ENCODE assay signal across 10 cellular contexts in genomic region chr4:170198742-170199141, GRCh38.
DNase-seq lines count a peak whose midpoint lies in the region; TF ChIP-seq lines count a peak whose summit lies in the region.
"Had no signal": no experiment of that assay in that cellular context is flagged by ENCODE, and none has a peak within 500 bp of the region (broad histone marks: within the 10 kb centered on the region; RNA-seq: fewer than 3 reads in every experiment).

No MANE protein-coding gene starts in this region.

- no peaks in the 10 kb centered on the region for H3K9me3 ChIP-seq in sigmoid colon
- H3K9me3 ChIP-seq: lower lobe of right lung had no signal

- H3K9me3 Mint-ChIP-seq in progenitor cell of endocrine pancreas (ENCODE audit: low read depth) (peaks cover 17% of the 10 kb centered on the region), CD14-positive monocyte (peaks cover 21 to 48% (median 32%) of the 10 kb centered on the region in 7 donors)

- H3K4me1 Mint-ChIP-seq in progenitor cell of endocrine pancreas (ENCODE audit: low read depth): no peaks in the 10 kb centered on the region
- peaks cover 4% of the 10 kb centered on the region for H3K4me1 Mint-ChIP-seq in CD14-positive monocyte

- H3K36me3 Mint-ChIP-seq in progenitor cell of endocrine pancreas (ENCODE audit: insufficient read depth): no peaks in the 10 kb centered on the region
- no peaks in the 10 kb centered on the region for H3K36me3 Mint-ChIP-seq in CD14-positive monocyte

- H3K4me3 ChIP-seq in epithelial cell of esophagus (ENCODE audit: low read length): no peak overlapping the region
- H3K4me3 ChIP-seq in sigmoid colon: no peak overlapping the region
- H3K4me3 ChIP-seq: lower lobe of right lung had no signal

- no peak overlapping the region for H3K4me3 Mint-ChIP-seq in progenitor cell of endocrine pancreas (ENCODE audit: low read depth)
- no peak overlapping the region for H3K4me3 Mint-ChIP-seq in CD14-positive monocyte

- intact Hi-C loops in sigmoid colon (cut with DNase I): no loop called here
- intact Hi-C loops in CD14-positive monocyte (cut with micrococcal nuclease): no loop called here

- TF ChIP-seq EP300 in sigmoid colon (IDR thresholded peaks at IDR 0.05): no peak

- no peaks in the 10 kb centered on the region for H3K27me3 Mint-ChIP-seq in progenitor cell of endocrine pancreas
- H3K27me3 Mint-ChIP-seq in CD14-positive monocyte (ENCODE audit: low read depth in 3 of 3): peaks cover 0 to 1% (median 0%) of the 10 kb centered on the region in 3 donors

- no peaks in the 10 kb centered on the region for H3K27me3 ChIP-seq in sigmoid colon

- no peaks in the 10 kb centered on the region for H3K4me1 ChIP-seq in sigmoid colon
- H3K4me1 ChIP-seq: lower lobe of right lung had no signal

- no peak overlapping the region for H3K27ac ChIP-seq in sigmoid colon
- H3K27ac ChIP-seq: lower lobe of right lung had no signal

- WGBS in sigmoid colon, 2 donors: 65 to 85% methylated on average over 1 of the region's 1 CpG

- no peaks in the 10 kb centered on the region for H3K36me3 ChIP-seq in sigmoid colon
- H3K36me3 ChIP-seq: lower lobe of right lung had no signal

- peak; percentile 47 for TF ChIP-seq CTCF in epithelial cell of esophagus (IDR thresholded peaks at IDR 0.05; ENCODE audit: insufficient read depth, low read depth, low read length, missing control alignments)
- TF ChIP-seq CTCF in progenitor cell of endocrine pancreas (IDR thresholded peaks at IDR 0.05; ENCODE audit: unreplicated experiment): peak; percentile 47
- TF ChIP-seq CTCF in sigmoid colon (IDR thresholded peaks at IDR 0.05): no peak
- TF ChIP-seq CTCF in CD14-positive monocyte (IDR thresholded peaks at IDR 0.05): no peak

- no peak for TF ChIP-seq POLR2A in sigmoid colon (IDR thresholded peaks at IDR 0.05)

- H3K27ac Mint-ChIP-seq in progenitor cell of endocrine pancreas: no peak overlapping the region
- H3K27ac Mint-ChIP-seq in CD14-positive monocyte: no peak overlapping the region

- DNase-seq in HPDE6-E6E7 (ENCODE audit: extremely low spot score) (peak; percentile 9), OCI-M1 (lab: John Stamatoyannopoulos, UW) (peak; percentile 22), epithelial cell of esophagus (ENCODE audit: low read depth) (peak; percentile 50), progenitor cell of endocrine pancreas (ENCODE audit: low spot score, unreplicated experiment) (no peak), NCI-H774 (lab: John Stamatoyannopoulos, UW) (no peak), sigmoid colon (no peak), CD14-positive monocyte (ENCODE audit: low spot score) (no peak)
- DNase-seq: erythroblast, lower lobe of right lung, NCI-H2107 had no signal

Comparison
In these comparisons a context has a peak if more than half of its experiments do, and no peak if none do; other contexts are left out.
1. DNase-seq: peak in HPDE6-E6E7 (single experiment), OCI-M1 (single experiment) and epithelial cell of esophagus (single experiment); none in progenitor cell of endocrine pancreas (single experiment), NCI-H774 (single experiment), sigmoid colon (single experiment) and CD14-positive monocyte (single experiment).
2. CTCF ChIP-seq: peak in epithelial cell of esophagus (single experiment) and progenitor cell of endocrine pancreas (single experiment); none in sigmoid colon (0 of 4) and CD14-positive monocyte (single experiment).